1 cellular context compared by ENCODE assay signal in genomic region chr19:45860359-45861259, GRCh38.
TF ChIP-seq lines count a peak whose summit lies in the region.

No MANE protein-coding gene starts in this region.

TF ChIP-seq in HepG2, 621 proteins besides CTCF, POLR2A, EP300 and RAD21:
- TF ChIP-seq MBNL3 (CRISPR knock-in tag; conservative IDR thresholded peaks at IDR 0.05) (no peak), DR1 (CRISPR knock-in tag; IDR thresholded peaks at IDR 0.05) (no peak), ZNF766 (CRISPR knock-in tag; IDR thresholded peaks at IDR 0.05; ENCODE audit: borderline replicate concordance) (no peak), ZNF446 (CRISPR knock-in tag; IDR thresholded peaks at IDR 0.05) (no peak), BORCS8-MEF2B (CRISPR knock-in tag; IDR thresholded peaks at IDR 0.05) (no peak), DMAP1 (CRISPR knock-in tag; IDR thresholded peaks at IDR 0.05) (no peak), ZNF746 (CRISPR knock-in tag; IDR thresholded peaks at IDR 0.05) (no peak), ZHX2 (IDR thresholded peaks at IDR 0.05; ENCODE audit: low read depth) (no peak), ZHX2 (CRISPR knock-in tag; IDR thresholded peaks at IDR 0.05; ENCODE audit: borderline replicate concordance) (no peak), ZMAT5 (CRISPR knock-in tag; IDR thresholded peaks at IDR 0.05; ENCODE audit: borderline replicate concordance, low read depth) (no peak), GMEB2 (CRISPR knock-in tag; IDR thresholded peaks at IDR 0.05; ENCODE audit: low read depth) (no peak), ZNF580 (CRISPR knock-in tag; IDR thresholded peaks at IDR 0.05; ENCODE audit: borderline replicate concordance, low read depth) (no peak), FOXP1 (IDR thresholded peaks at IDR 0.05) (no peak), FOXP1 (CRISPR knock-in tag; IDR thresholded peaks at IDR 0.05) (no peak)
